ENCODE assay signal across 20 cellular contexts in genomic region chr19:28523619-28524018, GRCh38.
"Had no signal": no experiment of that assay in that cellular context is flagged by ENCODE, and none has a peak within 500 bp of the region (broad histone marks: within the 10 kb centered on the region; RNA-seq: fewer than 3 reads in every experiment).

No MANE protein-coding gene starts in this region.

- ATAC-seq: effector memory CD8-positive, alpha-beta T cell; esophagus mucosa; left lung; natural killer cell; right cardiac atrium; stimulated activated naive CD8-positive, alpha-beta T cell treated with anti-CD3 and anti-CD28 coated beads, Interleukin-15, amount 100 ng/mL, for 72 hours; WTC11 had no signal

- H3K27me3 ChIP-seq: colonic mucosa, left lung, ovary, tibial artery had no signal

- DNase-seq: activated CD4-positive, alpha-beta T cell treated with anti-CD3 and anti-CD28 coated beads, Interleukin-2, amount 50 U/mL, for 48 hours; activated naive CD4-positive, alpha-beta T cell treated with anti-CD3 and anti-CD28 coated beads for 36 hours; activated T-cell treated with anti-CD3 and anti-CD28 coated beads, Interleukin-2, amount 50 U/mL, for 48 hours; amygdala; colonic mucosa; dorsolateral prefrontal cortex; effector memory CD8-positive, alpha-beta T cell; hippocampal formation; kidney glomerular epithelial cell; left lung; natural killer cell; ovary; right cardiac atrium; stimulated activated CD4-positive, alpha-beta T cell treated with anti-CD3 and anti-CD28 coated beads, Interleukin-1b, Interleukin-23, amount 100 ng/mL, for 48 hours; stimulated activated naive CD8-positive, alpha-beta T cell treated with anti-CD3 and anti-CD28 coated beads, Interleukin-15, amount 100 ng/mL, for 72 hours; T1000; tibial artery had no signal

- H3K4me3 ChIP-seq: colonic mucosa, dorsolateral prefrontal cortex, left lung, ovary, prostate gland, tibial artery had no signal

- H3K36me3 ChIP-seq: colonic mucosa, left lung, ovary, prostate gland, tibial artery had no signal

- H3K9me3 ChIP-seq: colonic mucosa, left lung, ovary, prostate gland, tibial artery had no signal

- H3K27ac ChIP-seq: colonic mucosa, dorsolateral prefrontal cortex, left lung, ovary, prostate gland, tibial artery had no signal

- H3K4me1 ChIP-seq: colonic mucosa, left lung, prostate gland, tibial artery had no signal
